ENCODE assay signal across 8 cellular contexts in the genomic region with DNA sequence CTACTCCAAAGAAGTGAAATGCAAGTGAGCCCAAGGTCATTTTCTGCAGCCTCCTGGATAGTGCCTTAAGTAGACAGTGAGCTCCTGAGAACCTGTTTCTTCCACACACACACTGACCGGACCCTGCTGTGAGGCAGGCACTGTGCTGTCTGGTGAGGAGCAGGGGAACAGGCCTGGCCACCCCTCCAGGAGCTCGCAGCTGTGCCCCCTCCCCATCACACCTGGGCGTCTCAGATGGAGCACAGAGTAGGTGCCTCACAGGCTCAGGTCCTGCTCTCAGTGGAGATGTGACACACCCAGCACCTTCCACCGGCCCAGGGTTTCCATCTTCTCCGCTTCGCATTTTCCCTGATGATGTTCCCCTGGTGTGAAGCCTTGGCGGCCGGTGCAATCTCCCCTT.
"Had no signal": no experiment of that assay in that cellular context is flagged by ENCODE, and none has a peak within 500 bp of the region (broad histone marks: within the 10 kb centered on the region; RNA-seq: fewer than 3 reads in every experiment).

No MANE protein-coding gene starts in this region.

- DNase-seq: HCEC 1CT, IMR-90, KG1 had no signal

- H3K4me3 ChIP-seq: GM23338, K562 had no signal

- H2AFZ ChIP-seq: GM23338 had no signal

- H3K4me3 Mint-ChIP-seq: GM23338 had no signal

- H3K27ac Mint-ChIP-seq: GM23338 had no signal

- H3K4me2 ChIP-seq: GM23338 had no signal

- FAIRE-seq: H1, H54, HTR-8/SVneo, K562 had no signal

- ATAC-seq: GM23338, K562 had no signal

- H3K9me3 Mint-ChIP-seq: GM23338 had no signal

- H3K4me1 Mint-ChIP-seq: GM23338 had no signal
